20 cellular contexts compared by ENCODE assay signal in genomic region chr14:76975865-76976622, GRCh38. TPM values are rescaled to one million over a fixed set of nuclear protein-coding genes. Genes with fewer than 3 reads are reported as not detected.
DNase-seq lines count a peak whose midpoint lies in the region; ATAC-seq, FAIRE-seq and TF ChIP-seq lines count a peak whose summit lies in the region.
"Had no signal": no experiment of that assay in that cellular context is flagged by ENCODE, and none has a peak within 500 bp of the region (broad histone marks: within the 10 kb centered on the region; RNA-seq: fewer than 3 reads in every experiment).

No MANE protein-coding gene starts in this region.

- no peak for TF ChIP-seq EP300 in HepG2 (IDR thresholded peaks at IDR 0.05; ENCODE audit: low read depth in 2 of 2, low read length in 2 of 2)
- no peak for TF ChIP-seq EP300 in HepG2 (CRISPR knock-in tag; IDR thresholded peaks at IDR 0.05; ENCODE audit: borderline replicate concordance)

- H3K27me3 Mint-ChIP-seq in dendritic cell treated with granulocyte-macrophage colony-stimulating factor and Interleukin-4, amounts not matched to agents 40 ng/mL and 50 ng/mL, for 4 days: peaks cover 1% of the 10 kb centered on the region
- no peaks in the 10 kb centered on the region for H3K27me3 Mint-ChIP-seq in stimulated activated memory B cell treated with anti-CD40 and anti-IgM and Interleukin-4, amounts not matched to agents 10 μg/mL and 1 μg/mL and 100 μg/mL, for 72 hours
- no peaks in the 10 kb centered on the region for H3K27me3 Mint-ChIP-seq in activated T-cell treated with anti-CD3 and anti-CD28 coated beads, Interleukin-2, amount 50 U/mL, for 24 hours
- H3K27me3 Mint-ChIP-seq: CD4-positive, CD25-positive, alpha-beta regulatory T cell had no signal

- H4K20me1 ChIP-seq in HepG2 (ENCODE audit: insufficient read depth, low read length): no peaks in the 10 kb centered on the region

- H3K27ac Mint-ChIP-seq in dendritic cell treated with granulocyte-macrophage colony-stimulating factor and Interleukin-4, amounts not matched to agents 40 ng/mL and 50 ng/mL, for 4 days: peak overlapping the region; percentile 90
- peak overlapping the region; percentile 84 for H3K27ac Mint-ChIP-seq in stimulated activated memory B cell treated with anti-CD40 and anti-IgM and Interleukin-4, amounts not matched to agents 10 μg/mL and 1 μg/mL and 100 μg/mL, for 72 hours
- H3K27ac Mint-ChIP-seq in activated T-cell treated with anti-CD3 and anti-CD28 coated beads, Interleukin-2, amount 50 U/mL, for 24 hours: no peak overlapping the region

- TF ChIP-seq POLR2A in HepG2 (IDR thresholded peaks at IDR 0.05; ENCODE audit: insufficient read depth in 1 of 2, low read depth in 2 of 2, low read length in 2 of 2): no peak

- H3K4me1 Mint-ChIP-seq in dendritic cell treated with granulocyte-macrophage colony-stimulating factor and Interleukin-4, amounts not matched to agents 40 ng/mL and 50 ng/mL, for 4 days (ENCODE audit: low read depth): peaks cover 37% of the 10 kb centered on the region
- peaks cover 32% of the 10 kb centered on the region for H3K4me1 Mint-ChIP-seq in stimulated activated memory B cell treated with anti-CD40 and anti-IgM and Interleukin-4, amounts not matched to agents 10 μg/mL and 1 μg/mL and 100 μg/mL, for 72 hours
- H3K4me1 Mint-ChIP-seq in activated T-cell treated with anti-CD3 and anti-CD28 coated beads, Interleukin-2, amount 50 U/mL, for 24 hours (ENCODE audit: low read depth): peaks cover 37% of the 10 kb centered on the region

- in situ Hi-C loops in HepG2 (cut with HindIII; ENCODE audit: extremely low pct_ligation_motif_present, low pct_unique_long_range_greater_than_20kb): no loop called here

- H3K4me1 ChIP-seq in left ventricle myocardium inferior (no peaks in the 10 kb centered on the region), HepG2 (ENCODE audit: insufficient read depth, low read length) (peaks cover 60% of the 10 kb centered on the region), foreskin keratinocyte (no peaks in the 10 kb centered on the region)
- H3K4me1 ChIP-seq: neural progenitor cell had no signal

- H2AFZ ChIP-seq in HepG2 (ENCODE audit: low read length): no peak overlapping the region
- H2AFZ ChIP-seq: neural progenitor cell had no signal

- H3K27ac ChIP-seq in left ventricle myocardium inferior (replicated peaks) (no peak overlapping the region), HepG2 (ENCODE audit: extremely low read length, insufficient read depth, low read length) (no peak overlapping the region), foreskin keratinocyte (no peak overlapping the region)
- H3K27ac ChIP-seq: esophagus squamous epithelium, neural progenitor cell had no signal

- no TSS peak for BruUV-seq in HepG2 (replicated peaks; lab: Mats Ljungman, UMichigan)

- POLR2A ChIA-PET in HepG2 (lab: Yijun Ruan, JAX): no interaction called here

- intact Hi-C loops in Right ventricle myocardium inferior (cut with DNase I): no loop called here
- intact Hi-C loops in left ventricle myocardium inferior (cut with micrococcal nuclease): no loop called here
- intact Hi-C loops in dendritic cell treated with granulocyte-macrophage colony-stimulating factor and Interleukin-4, amounts not matched to agents 40 ng/mL and 50 ng/mL, for 4 days (cut with micrococcal nuclease): loop anchor here (2.0 kb wide), 1 partner anchor 13 kb away; no protein-coding TSS in a partner anchor
- intact Hi-C loops in HepG2 (cut with micrococcal nuclease; ENCODE audit: unreplicated experiment): no loop called here

- no peak overlapping the region for H3K4me3 Mint-ChIP-seq in dendritic cell treated with granulocyte-macrophage colony-stimulating factor and Interleukin-4, amounts not matched to agents 40 ng/mL and 50 ng/mL, for 4 days
- H3K4me3 Mint-ChIP-seq in stimulated activated memory B cell treated with anti-CD40 and anti-IgM and Interleukin-4, amounts not matched to agents 10 μg/mL and 1 μg/mL and 100 μg/mL, for 72 hours: no peak overlapping the region
- no peak overlapping the region for H3K4me3 Mint-ChIP-seq in activated T-cell treated with anti-CD3 and anti-CD28 coated beads, Interleukin-2, amount 50 U/mL, for 24 hours
- H3K4me3 Mint-ChIP-seq: activated T-cell treated with anti-CD3 and anti-CD28 coated beads, Interleukin-2, amount 50 U/mL, for 4 hours; CD4-positive, CD25-positive, alpha-beta regulatory T cell; immature natural killer cell; mesothelial cell of epicardium; neural progenitor cell had no signal

- no peak overlapping the region for H3K4me3 ChIP-seq in left ventricle myocardium inferior
- H3K4me3 ChIP-seq in HepG2 (replicated peaks in 1 of 3; ENCODE audit: insufficient read depth in 1 of 3, low read depth in 2 of 3, low read length in 3 of 3): peak overlapping the region in 1 of 3 experiments; percentile 9; a peak in 1 of 6 replicates
- H3K4me3 ChIP-seq: esophagus squamous epithelium, MG63, neural progenitor cell had no signal

- ATAC-seq in Right ventricle myocardium inferior (peak; percentile 30), HepG2 (peak; percentile 52), foreskin keratinocyte (no peak)
- no peak for ATAC-seq in stimulated activated memory B cell treated with anti-CD40 and anti-IgM and Interleukin-4, amounts not matched to agents 10 μg/mL and 1 μg/mL and 100 μg/mL, for 72 hours
- ATAC-seq: activated T-cell treated with anti-CD3 and anti-CD28 coated beads, Interleukin-2, amount 50 U/mL, for 4 hours had no signal

- peak overlapping the region; percentile 57 for H3K4me2 ChIP-seq in HepG2 (ENCODE audit: low read depth, low read length)
- H3K4me2 ChIP-seq: neural progenitor cell had no signal

- no peaks in the 10 kb centered on the region for H3K36me3 Mint-ChIP-seq in dendritic cell treated with granulocyte-macrophage colony-stimulating factor and Interleukin-4, amounts not matched to agents 40 ng/mL and 50 ng/mL, for 4 days (ENCODE audit: low read depth)
- H3K36me3 Mint-ChIP-seq in stimulated activated memory B cell treated with anti-CD40 and anti-IgM and Interleukin-4, amounts not matched to agents 10 μg/mL and 1 μg/mL and 100 μg/mL, for 72 hours: no peaks in the 10 kb centered on the region
- H3K36me3 Mint-ChIP-seq in activated T-cell treated with anti-CD3 and anti-CD28 coated beads, Interleukin-2, amount 50 U/mL, for 24 hours (ENCODE audit: low read depth): no peaks in the 10 kb centered on the region
- H3K36me3 Mint-ChIP-seq: CD4-positive, CD25-positive, alpha-beta regulatory T cell; immature natural killer cell; mesothelial cell of epicardium; neural progenitor cell had no signal

- no peaks in the 10 kb centered on the region for H3K9me3 Mint-ChIP-seq in dendritic cell treated with granulocyte-macrophage colony-stimulating factor and Interleukin-4, amounts not matched to agents 40 ng/mL and 50 ng/mL, for 4 days
- H3K9me3 Mint-ChIP-seq in stimulated activated memory B cell treated with anti-CD40 and anti-IgM and Interleukin-4, amounts not matched to agents 10 μg/mL and 1 μg/mL and 100 μg/mL, for 72 hours: no peaks in the 10 kb centered on the region
- H3K9me3 Mint-ChIP-seq in activated T-cell treated with anti-CD3 and anti-CD28 coated beads, Interleukin-2, amount 50 U/mL, for 24 hours: peaks cover 1% of the 10 kb centered on the region
- H3K9me3 Mint-ChIP-seq: activated T-cell treated with anti-CD3 and anti-CD28 coated beads, Interleukin-2, amount 50 U/mL, for 4 hours; immature natural killer cell had no signal

- H3K9me3 ChIP-seq in left ventricle myocardium inferior (replicated peaks) (no peaks in the 10 kb centered on the region), HepG2 (ENCODE audit: low read length) (no peaks in the 10 kb centered on the region; the same call in 1 of the 2 replicates)
- H3K9me3 ChIP-seq: esophagus squamous epithelium, MG63 had no signal

- H3K79me2 ChIP-seq in HepG2 (ENCODE audit: insufficient read depth, low read length): no peaks in the 10 kb centered on the region

- FAIRE-seq in HepG2 (lab: Jason Lieb, UNC): no peak
- FAIRE-seq: urothelium cell line had no signal

- H3K36me3 ChIP-seq in left ventricle myocardium inferior (no peaks in the 10 kb centered on the region), HepG2 (replicated peaks in 1 of 2; ENCODE audit: control insufficient read depth in 1 of 2, insufficient read depth in 2 of 2, low read length in 2 of 2) (no peaks in the 10 kb centered on the region)
- H3K36me3 ChIP-seq: esophagus squamous epithelium, MG63, neural progenitor cell had no signal

- no peak for TF ChIP-seq RAD21 in HepG2 (CRISPR knock-in tag; IDR thresholded peaks at IDR 0.05)

- CTCF ChIA-PET in HepG2 (lab: Yijun Ruan, JAX; ENCODE audit: low intra/inter-chr PET ratio, low total read pairs): no interaction called here

- 9% methylated on average over 8 of the region's 10 CpGs for WGBS in HepG2 (ENCODE audit: low lambda C conversion rate)

- DNase-seq in Right ventricle myocardium inferior (ENCODE audit: missing footprints) (no peak), left ventricle myocardium inferior (no peak), HepG2 (ENCODE audit: low spot score) (no peak), cerebellar cortex (ENCODE audit: low spot score) (no peak), foreskin keratinocyte (no peak)
- no peak for DNase-seq in activated T-cell treated with anti-CD3 and anti-CD28 coated beads, Interleukin-2, amount 50 U/mL, for 24 hours
- DNase-seq: ACHN; activated CD4-positive, alpha-beta T cell treated with anti-CD3 and anti-CD28 coated beads, Interleukin-2, amount 50 U/mL, for 4 hours; activated T-cell treated with anti-CD3 and anti-CD28 coated beads, Interleukin-2, amount 50 U/mL, for 4 hours; CD4-positive, CD25-positive, alpha-beta regulatory T cell; esophagus squamous epithelium; glutamatergic neuron; immature natural killer cell; MG63; NK-92 treated with Interleukin-12 subunit alpha and Interleukin-12 subunit beta, amount 100 ng/mL, for 24 hours had no signal

- no peak overlapping the region for H3K9ac ChIP-seq in HepG2 (ENCODE audit: insufficient read depth, low read depth, low read length)
- H3K9ac ChIP-seq: neural progenitor cell had no signal

- H3K27me3 ChIP-seq in left ventricle myocardium inferior (ENCODE audit: low read depth) (no peaks in the 10 kb centered on the region), HepG2 (ENCODE audit: control insufficient read depth in 1 of 2, insufficient read depth in 2 of 2, low read length in 2 of 2) (0 out of 5 replicates have a peak, but pooled peaks cover 0 to 3% of the 10 kb centered on the region in 2 experiments), foreskin keratinocyte (no peaks in the 10 kb centered on the region)
- H3K27me3 ChIP-seq: esophagus squamous epithelium, MG63, neural progenitor cell had no signal

- TF ChIP-seq CTCF in left ventricle myocardium inferior (IDR thresholded peaks at IDR 0.05; ENCODE audit: borderline replicate concordance): no peak
- TF ChIP-seq CTCF in HepG2 (CRISPR knock-in tag; IDR thresholded peaks at IDR 0.05): no peak
- no peak for TF ChIP-seq CTCF in foreskin keratinocyte (conservative IDR thresholded peaks at IDR 0.05)

RNA-seq across cellular contexts. Expression of gene IRF2BPL, which starts 52.5 kb away (rescaled TPM):
- total RNA-seq in Right ventricle myocardium inferior (41.1 TPM), left ventricle myocardium inferior (35.5 TPM), HepG2 (2016; rRNA removed; fragmentation: Illumina TruSeq; extraction: Trizol) (6.2 and 8.4 TPM in 2 replicates), foreskin keratinocyte (20.2 and 20.7 TPM in 2 replicates)
- total RNA-seq in HepG2 (2016; cell fraction: cytosol; rRNA removed; fragmentation: Illumina TruSeq; extraction: Trizol; ENCODE audit: low read depth): 0.88 and 1.1 TPM in 2 replicates
- 6.2 and 7.9 TPM in 2 replicates for total RNA-seq in HepG2 (2016; cell fraction: insoluble cytoplasmic fraction; rRNA removed; fragmentation: Illumina TruSeq; extraction: Trizol)
- total RNA-seq in HepG2 (2016; cell fraction: membrane; rRNA removed; fragmentation: Illumina TruSeq; extraction: Trizol): 3.5 and 4.3 TPM in 2 replicates
- 5.8 and 6.6 TPM in 2 replicates for total RNA-seq in HepG2 (2016; cell fraction: nucleus; rRNA removed; fragmentation: Illumina TruSeq; extraction: Trizol)
- polyA plus RNA-seq in HepG2 (2011; rRNA removed) (6.6 and 7.8 TPM in 2 replicates), foreskin keratinocyte (8.0 and 8.7 TPM in 2 replicates)
- 6.1 and 8.5 TPM in 2 replicates for polyA plus RNA-seq in HepG2 (2011; cell fraction: cytosol; rRNA removed)
- 9.9 and 12.0 TPM in 2 replicates for polyA plus RNA-seq in HepG2 (2011; cell fraction: nucleus; rRNA removed)
- polyA plus RNA-seq in HepG2 (2012): 13.5 and 21.1 TPM in 2 replicates
- polyA plus RNA-seq in HepG2 (2016; cell fraction: cytosol; fragmentation: Illumina TruSeq; extraction: Trizol; ENCODE audit: low read depth): 0.57 and 0.58 TPM in 2 replicates
- polyA plus RNA-seq in HepG2 (2016; cell fraction: insoluble cytoplasmic fraction; fragmentation: Illumina TruSeq; extraction: Trizol; ENCODE audit: low read depth): 8.8 and 10.6 TPM in 2 replicates
- polyA plus RNA-seq in HepG2 (2016; cell fraction: membrane; fragmentation: Illumina TruSeq; extraction: Trizol; ENCODE audit: low read depth): 2.4 and 2.6 TPM in 2 replicates
- polyA plus RNA-seq in HepG2 (2016; cell fraction: nucleus; fragmentation: Illumina TruSeq; extraction: Trizol; ENCODE audit: insufficient read depth, low read depth): 9.6 and 10.7 TPM in 2 replicates
- 5.2 and 20.2 TPM in 2 replicates for polyA minus RNA-seq in HepG2 (2011; rRNA and poly(A)+ RNA removed; ENCODE audit: low replicate concordance)
- 14.8 and 18.3 TPM in 2 replicates for polyA minus RNA-seq in HepG2 (2011; cell fraction: cytosol; rRNA and poly(A)+ RNA removed)
- 5.8 and 8.6 TPM in 2 replicates for polyA minus RNA-seq in HepG2 (2011; cell fraction: nucleus; rRNA and poly(A)+ RNA removed)

Comparison
In these comparisons a context has a peak if more than half of its experiments do, and no peak if none do; other contexts are left out.
1. ATAC-seq: peak in Right ventricle myocardium inferior (single experiment) and HepG2 (single experiment); none in stimulated activated memory B cell treated with anti-CD40 and anti-IgM and Interleukin-4, amounts not matched to agents 10 μg/mL and 1 μg/mL and 100 μg/mL, for 72 hours (single experiment) and foreskin keratinocyte (single experiment).